Comparison of ENCODE assay signal across 24 cellular contexts in the genomic region with DNA sequence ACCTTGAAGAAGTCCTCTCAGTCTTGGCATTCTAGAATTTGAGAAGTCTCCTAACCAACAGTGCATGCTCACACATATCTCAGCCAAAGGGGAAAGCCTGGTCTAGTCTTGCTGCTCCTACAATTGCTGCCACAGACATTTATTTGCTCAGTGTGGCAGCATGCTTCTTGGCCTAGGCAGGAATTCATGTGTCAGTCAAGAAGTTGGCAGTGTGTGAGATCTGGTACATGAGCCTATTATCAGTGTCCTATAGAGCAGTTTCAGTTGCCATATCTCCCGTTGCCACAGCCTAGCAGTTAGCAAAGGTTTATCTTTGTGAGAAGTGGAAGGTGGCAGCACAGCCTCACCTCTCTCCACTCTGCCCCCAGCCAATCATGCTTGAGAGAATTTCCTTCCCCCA.
"Had no signal": no experiment of that assay in that cellular context is flagged by ENCODE, and none has a peak within 500 bp of the region (broad histone marks: within the 10 kb centered on the region; RNA-seq: fewer than 3 reads in every experiment).

No MANE protein-coding gene starts in this region.

- H3K27me3 ChIP-seq: neural progenitor cell, neutrophil, suprapubic skin, tibial artery, upper lobe of right lung had no signal

- DNase-seq: head of caudate nucleus; hypothalamus; islet precursor cell; lower lobe of right lung; mammary epithelial cell; mesenchymal stem cell; naive B cell; natural killer cell; nephron progenitor cell; occipital lobe; right cardiac atrium; stimulated activated CD4-positive, alpha-beta T cell treated with anti-CD3 and anti-CD28 coated beads, Interleukin-4, amount 100 ng/mL, for 24 hours; stimulated activated naive CD4-positive, alpha-beta T cell; tibial artery; trophoblast cell; upper lobe of right lung had no signal

- H3K4me3 ChIP-seq: lower lobe of right lung, neural progenitor cell, skin epidermis, suprapubic skin, thoracic aorta, tibial artery, upper lobe of right lung had no signal

- H3K4me1 ChIP-seq: lower lobe of right lung, suprapubic skin, tibial artery, upper lobe of right lung had no signal

- FAIRE-seq: urothelium cell line had no signal

- H3K9me3 ChIP-seq: lower lobe of right lung, neutrophil, suprapubic skin, thoracic aorta, tibial artery, upper lobe of right lung had no signal

- ATAC-seq: lower lobe of right lung; natural killer cell; right cardiac atrium; sciatic nerve; stimulated activated effector memory CD8-positive, alpha-beta T cell treated with anti-CD3 and anti-CD28 coated beads, Interleukin-12 subunit alpha, Interleukin-12 subunit beta, amount 100 ng/mL, for 72 hours; upper lobe of right lung had no signal

- H3K36me3 ChIP-seq: lower lobe of right lung, neural progenitor cell, neutrophil, suprapubic skin, thoracic aorta, tibial artery, upper lobe of right lung had no signal

- H3K27ac ChIP-seq: lower lobe of right lung, neural progenitor cell, neutrophil, skin epidermis, suprapubic skin, thoracic aorta, tibial artery, upper lobe of right lung had no signal
